8 cellular contexts compared by ENCODE assay signal in genomic region chr20:33667245-33668086, GRCh38. TPM values are rescaled to one million over a fixed set of nuclear protein-coding genes. Genes with fewer than 3 reads are reported as not detected.
A peak's percentile ranks its signal among the peaks of the same experiment; 100 is the strongest.
DNase-seq lines count a peak whose midpoint lies in the region; ATAC-seq and TF ChIP-seq lines count a peak whose summit lies in the region.

No MANE protein-coding gene starts in this region.

- DNase-seq in NCI-H82 (lab: John Stamatoyannopoulos, UW) = peak; percentile 68
- DNase-seq in NCI-H82 treated with DMSO at 0.1 percent for 48 hours (lab: John Stamatoyannopoulos, UW; ENCODE audit: unreplicated experiment) = no peak
- peak; percentile 92 for DNase-seq in RKO (ENCODE audit: low spot score)
- peak; percentile 89 for DNase-seq in activated naive CD8-positive, alpha-beta T cell treated with anti-CD3 and anti-CD28 coated beads, Interleukin-2, amount 10 ng/mL, durations not matched to agents 7 days and 5 days
- DNase-seq in glutamatergic neuron = no peak
- DNase-seq in posterior vena cava (ENCODE audit: low spot score) = peak; percentile 95
- DNase-seq in NCI-H1048 (lab: John Stamatoyannopoulos, UW) = no peak

- peak overlapping the region; percentile 80 for H3K27ac Mint-ChIP-seq in activated naive CD8-positive, alpha-beta T cell treated with anti-CD3 and anti-CD28 coated beads, Interleukin-2, amount 10 ng/mL, durations not matched to agents 7 days and 5 days
- no peak overlapping the region for H3K27ac Mint-ChIP-seq in glutamatergic neuron (ENCODE audit: unreplicated experiment)

- H3K27me3 Mint-ChIP-seq in activated naive CD8-positive, alpha-beta T cell treated with anti-CD3 and anti-CD28 coated beads, Interleukin-2, amount 10 ng/mL, durations not matched to agents 7 days and 5 days = no peaks in the 10 kb centered on the region
- peaks cover 7% of the 10 kb centered on the region for H3K27me3 Mint-ChIP-seq in glutamatergic neuron (ENCODE audit: unreplicated experiment)

- H3K4me1 Mint-ChIP-seq in activated naive CD8-positive, alpha-beta T cell treated with anti-CD3 and anti-CD28 coated beads, Interleukin-2, amount 10 ng/mL, durations not matched to agents 7 days and 5 days = peaks cover 34% of the 10 kb centered on the region
- H3K4me1 Mint-ChIP-seq in glutamatergic neuron (ENCODE audit: low read depth, unreplicated experiment) = peaks cover 34% of the 10 kb centered on the region

- peaks cover 8% of the 10 kb centered on the region for H3K36me3 Mint-ChIP-seq in activated naive CD8-positive, alpha-beta T cell treated with anti-CD3 and anti-CD28 coated beads, Interleukin-2, amount 10 ng/mL, durations not matched to agents 7 days and 5 days
- H3K36me3 Mint-ChIP-seq in glutamatergic neuron (ENCODE audit: unreplicated experiment) = no peaks in the 10 kb centered on the region

- peak; percentile 96 for TF ChIP-seq CTCF in glutamatergic neuron (IDR thresholded peaks at IDR 0.05; ENCODE audit: partially characterized antibody, unreplicated experiment)

- intact Hi-C loops in posterior vena cava (cut with DNase I) = loop anchor here in 1 of 2 donors (5.0 kb wide), 1 partner anchor 65 kb away; the partner anchor contains the start of gene ZNF341

- H3K4me3 Mint-ChIP-seq in activated naive CD8-positive, alpha-beta T cell treated with anti-CD3 and anti-CD28 coated beads, Interleukin-2, amount 10 ng/mL, durations not matched to agents 7 days and 5 days = peak overlapping the region; percentile 76
- peak overlapping the region; percentile 76 for H3K4me3 Mint-ChIP-seq in glutamatergic neuron (ENCODE audit: unreplicated experiment)

- ATAC-seq in HG03060 (IDR thresholded peaks at IDR 0.05; ENCODE audit: low read depth, unreplicated experiment) = peak; percentile 2
- ATAC-seq in activated naive CD8-positive, alpha-beta T cell treated with anti-CD3 and anti-CD28 coated beads, Interleukin-2, amount 10 ng/mL, durations not matched to agents 7 days and 5 days (ENCODE audit: low read depth) = peak; percentile 22

- no peaks in the 10 kb centered on the region for H3K9me3 Mint-ChIP-seq in activated naive CD8-positive, alpha-beta T cell treated with anti-CD3 and anti-CD28 coated beads, Interleukin-2, amount 10 ng/mL, durations not matched to agents 7 days and 5 days
- peaks cover 21% of the 10 kb centered on the region for H3K9me3 Mint-ChIP-seq in glutamatergic neuron (ENCODE audit: unreplicated experiment)

- POLR2A ChIA-PET in activated naive CD8-positive, alpha-beta T cell treated with anti-CD3 and anti-CD28 coated beads, Interleukin-2, amount 10 ng/mL, durations not matched to agents 7 days and 5 days (lab: Charles Lee) = interaction anchor here (0.9 to 8.3 kb wide), 16 partner anchors 8 to 445 kb away, joined by 3 to 116 read pairs (median 10); partner anchors contain the start of genes CBFA2T2, CDK5RAP1, E2F1 and EIF2S2

RNA-seq across cellular contexts. Expression of gene ACTL10, which starts 0.7 kb away (rescaled TPM):
- total RNA-seq in activated naive CD8-positive, alpha-beta T cell treated with anti-CD3 and anti-CD28 coated beads, Interleukin-2, amount 10 ng/mL, durations not matched to agents 7 days and 5 days = 1 to 10 TPM; 4.4 to 4.9 TPM
- total RNA-seq in glutamatergic neuron (ENCODE audit: unreplicated experiment) (1.0 TPM), posterior vena cava (1 to 10 TPM; 1.2 to 1.4 TPM)

RNA-seq across cellular contexts. Expression of gene C20orf144, which starts 5.3 kb away (rescaled TPM):
- total RNA-seq in activated naive CD8-positive, alpha-beta T cell treated with anti-CD3 and anti-CD28 coated beads, Interleukin-2, amount 10 ng/mL, durations not matched to agents 7 days and 5 days = under 1 TPM; 0.39 to 0.43 TPM
- total RNA-seq in glutamatergic neuron (ENCODE audit: unreplicated experiment) = not detected
- total RNA-seq in posterior vena cava = not detected

RNA-seq across cellular contexts. Expression of gene NECAB3, which starts 6.8 kb away (rescaled TPM):
- total RNA-seq in activated naive CD8-positive, alpha-beta T cell treated with anti-CD3 and anti-CD28 coated beads, Interleukin-2, amount 10 ng/mL, durations not matched to agents 7 days and 5 days = 10 to 100 TPM; 36.3 to 37.7 TPM
- total RNA-seq in glutamatergic neuron (ENCODE audit: unreplicated experiment) (146 TPM), posterior vena cava (10 to 100 TPM; 25.5 to 36.6 TPM)

RNA-seq across cellular contexts. Expression of gene E2F1, which starts 18.7 kb away (rescaled TPM):
- 10 to 100 TPM; 62.5 to 68.4 TPM for total RNA-seq in activated naive CD8-positive, alpha-beta T cell treated with anti-CD3 and anti-CD28 coated beads, Interleukin-2, amount 10 ng/mL, durations not matched to agents 7 days and 5 days
- total RNA-seq in glutamatergic neuron (ENCODE audit: unreplicated experiment) (66.0 TPM), posterior vena cava (1 to 10 TPM; 2.0 to 2.2 TPM)

RNA-seq across cellular contexts. Expression of gene PXMP4, which starts 52.6 kb away (rescaled TPM):
- total RNA-seq in activated naive CD8-positive, alpha-beta T cell treated with anti-CD3 and anti-CD28 coated beads, Interleukin-2, amount 10 ng/mL, durations not matched to agents 7 days and 5 days = 10 to 100 TPM; 13.4 to 19.2 TPM
- total RNA-seq in glutamatergic neuron (ENCODE audit: unreplicated experiment) (9.4 TPM), posterior vena cava (1 to 10 TPM; 5.2 to 9.0 TPM)

Comparison
In these comparisons a context has a peak if more than half of its experiments do, and no peak if none do; other contexts are left out.
1. DNase-seq: peak in NCI-H82 (single experiment), RKO (single experiment), activated naive CD8-positive, alpha-beta T cell treated with anti-CD3 and anti-CD28 coated beads, Interleukin-2, amount 10 ng/mL, durations not matched to agents 7 days and 5 days (single experiment) and posterior vena cava (single experiment); none in NCI-H82 treated with DMSO at 0.1 percent for 48 hours (single experiment), glutamatergic neuron (single experiment) and NCI-H1048 (single experiment).